1 cellular context compared by ENCODE assay signal in genomic region chr20:18137412-18138265, GRCh38.
TF ChIP-seq lines count a peak whose summit lies in the region.

TSS of gene KAT14 (plus strand) at chr20:18137863. CDS start at chr20:18142661, 4,798 bp downstream.
TSS of gene PET117 (plus strand) at chr20:18137863. CDS start at chr20:18137956, 93 bp downstream.

TF ChIP-seq in HepG2, 621 proteins besides CTCF, POLR2A, EP300 and RAD21 (continued from another document and continues in another):
- TF ChIP-seq ZNF318 (CRISPR knock-in tag; IDR thresholded peaks at IDR 0.05): peak; percentile 98
- TF ChIP-seq YEATS2 (CRISPR knock-in tag; IDR thresholded peaks at IDR 0.05; ENCODE audit: borderline replicate concordance): peak; percentile 93
- no peak for TF ChIP-seq CEBPZ (IDR thresholded peaks at IDR 0.05; ENCODE audit: low read length)
- TF ChIP-seq TGIF2 (CRISPR knock-in tag; IDR thresholded peaks at IDR 0.05): peak; percentile 71; the same call in 1 of the 2 replicates
- TF ChIP-seq MYPOP (CRISPR knock-in tag; IDR thresholded peaks at IDR 0.05): peak; percentile 99
- TF ChIP-seq PATZ1 (CRISPR knock-in tag; IDR thresholded peaks at IDR 0.05): peak; percentile 84
- TF ChIP-seq WIZ (CRISPR knock-in tag; IDR thresholded peaks at IDR 0.05): peak; percentile 97
- 0 out of 2 replicates have a peak, but pooled peaks have one; percentile 92 for TF ChIP-seq PLSCR1 (CRISPR knock-in tag; IDR thresholded peaks at IDR 0.05; ENCODE audit: borderline replicate concordance)
- peak; percentile 99 for TF ChIP-seq MXD3 (CRISPR knock-in tag; IDR thresholded peaks at IDR 0.05)
- peak; percentile 83 for TF ChIP-seq CCAR2 (optimal IDR thresholded peaks at IDR 0.05; ENCODE audit: low read depth, low read length)
- TF ChIP-seq ZNF570 (CRISPR knock-in tag; IDR thresholded peaks at IDR 0.05; ENCODE audit: borderline replicate concordance): peak; percentile 93; the same call in 1 of the 2 replicates
- TF ChIP-seq FOXO4 (CRISPR knock-in tag; conservative IDR thresholded peaks at IDR 0.05): peak; percentile 99
- TF ChIP-seq ZFP91 (CRISPR knock-in tag; IDR thresholded peaks at IDR 0.05; ENCODE audit: borderline replicate concordance): peak; percentile 98
- peak; percentile 99 for TF ChIP-seq NRL (CRISPR knock-in tag; IDR thresholded peaks at IDR 0.05; ENCODE audit: borderline replicate concordance)
- no peak for TF ChIP-seq ARNT (IDR thresholded peaks at IDR 0.05)
- TF ChIP-seq FOXK1 (CRISPR knock-in tag; IDR thresholded peaks at IDR 0.05; ENCODE audit: borderline replicate concordance, low read depth): peak; percentile 92; the same call in 1 of the 2 replicates
- peak; percentile 78 for TF ChIP-seq LCORL (IDR thresholded peaks at IDR 0.05)
- TF ChIP-seq LCORL (CRISPR knock-in tag; IDR thresholded peaks at IDR 0.05): peak; percentile 75
- peak; percentile 71 for TF ChIP-seq HCFC1 (IDR thresholded peaks at IDR 0.05; ENCODE audit: low read depth, low read length)
- TF ChIP-seq ZBTB3 (CRISPR knock-in tag; IDR thresholded peaks at IDR 0.05; ENCODE audit: borderline replicate concordance, low read depth): peak; percentile 87
- no peak for TF ChIP-seq SRSF9 (IDR thresholded peaks at IDR 0.05; ENCODE audit: borderline replicate concordance, insufficient read depth, low read depth, low read length, poor library complexity, severe bottlenecking)
- peak; percentile 99; the same call in 1 of the 2 replicates for TF ChIP-seq ZNF790 (CRISPR knock-in tag; IDR thresholded peaks at IDR 0.05; ENCODE audit: borderline replicate concordance)
- no peak for TF ChIP-seq HNF1A (IDR thresholded peaks at IDR 0.05; ENCODE audit: low read depth)
- peak; percentile 90 for TF ChIP-seq HNF1A (CRISPR knock-in tag; IDR thresholded peaks at IDR 0.05; ENCODE audit: borderline replicate concordance)
- TF ChIP-seq SP2 (CRISPR knock-in tag; IDR thresholded peaks at IDR 0.05): peak; percentile 49; the same call in 1 of the 2 replicates
- TF ChIP-seq NCOA2 (CRISPR knock-in tag; IDR thresholded peaks at IDR 0.05): peak; percentile 68; the same call in 1 of the 2 replicates
